ENCODE assay signal across 16 cellular contexts in genomic region chr21:16797530-16797929, GRCh38.
"Had no signal": no experiment of that assay in that cellular context is flagged by ENCODE, and none has a peak within 500 bp of the region (broad histone marks: within the 10 kb centered on the region; RNA-seq: fewer than 3 reads in every experiment).

No MANE protein-coding gene starts in this region.

- H3K9me3 Mint-ChIP-seq: neural crest cell had no signal

- ATAC-seq: heart left ventricle, natural killer cell, right cardiac atrium had no signal

- H3K4me1 ChIP-seq: heart left ventricle, stomach, transverse colon had no signal

- H3K27me3 ChIP-seq: heart left ventricle, ovary, stomach, transverse colon had no signal

- H3K27ac Mint-ChIP-seq: dendritic cell treated with granulocyte-macrophage colony-stimulating factor and Interleukin-4, amounts not matched to agents 40 ng/mL and 50 ng/mL, for 4 days; natural killer cell had no signal

- H3K36me3 ChIP-seq: heart left ventricle, ovary, stomach, thoracic aorta, transverse colon had no signal

- H3K27me3 Mint-ChIP-seq: dendritic cell treated with granulocyte-macrophage colony-stimulating factor and Interleukin-4, amounts not matched to agents 40 ng/mL and 50 ng/mL, for 4 days had no signal

- H3K4me3 Mint-ChIP-seq: dendritic cell treated with granulocyte-macrophage colony-stimulating factor and Interleukin-4, amounts not matched to agents 40 ng/mL and 50 ng/mL, for 4 days; natural killer cell; neural crest cell had no signal

- H3K4me1 Mint-ChIP-seq: natural killer cell had no signal

- DNase-seq: erythroblast; foreskin melanocyte; heart left ventricle; kidney glomerular epithelial cell; natural killer cell; ovary; right cardiac atrium; small intestine; stimulated activated CD4-positive, alpha-beta T cell treated with anti-CD3 and anti-CD28 coated beads, Interleukin-12 subunit alpha, Interleukin-12 subunit beta, amount 100 ng/mL, for 4 hours; stimulated activated naive CD4-positive, alpha-beta T cell; stomach; substantia nigra; transverse colon had no signal

- H3K27ac ChIP-seq: heart left ventricle, ovary, stomach, thoracic aorta, transverse colon had no signal

- H3K4me3 ChIP-seq: heart left ventricle, ovary, stomach, thoracic aorta, transverse colon had no signal
